27 cellular contexts compared by ENCODE assay signal in genomic region chr5:22734907-22735306, GRCh38.
"Had no signal": no experiment of that assay in that cellular context is flagged by ENCODE, and none has a peak within 500 bp of the region (broad histone marks: within the 10 kb centered on the region; RNA-seq: fewer than 3 reads in every experiment).

No MANE protein-coding gene starts in this region.

- ATAC-seq: activated CD8-positive, alpha-beta T cell treated with anti-CD3 and anti-CD28 coated beads for 36 hours; activated T-cell treated with anti-CD3 and anti-CD28 coated beads, Interleukin-2, amount 50 U/mL, for 72 hours; activated T-helper 17 cell treated with anti-CD3 and anti-CD28 coated beads, Interleukin-2, amount 50 U/mL, for 72 hours; body of pancreas; Panc1; Right ventricle myocardium inferior had no signal

- H3K9me3 ChIP-seq: adrenal gland, body of pancreas, breast epithelium had no signal

- DNase-seq: activated CD4-positive, alpha-beta T cell treated with anti-CD3 and anti-CD28 coated beads, Interleukin-2, amount 10 ng/mL, durations not matched to agents 24 days and 14 days; activated CD4-positive, alpha-beta T cell treated with anti-CD3 and anti-CD28 coated beads, Interleukin-2, amount 50 U/mL, for 4 hours; activated CD8-positive, alpha-beta T cell treated with anti-CD3 and anti-CD28 coated beads for 36 hours; activated gamma-delta T cell; activated naive CD4-positive, alpha-beta T cell treated with Interleukin-2 at 50 U/mL for 16 hours; activated T-cell treated with anti-CD3 and anti-CD28 coated beads, Interleukin-2, amount 50 U/mL, for 1 hour; activated T-cell treated with anti-CD3 and anti-CD28 coated beads, Interleukin-2, amount 50 U/mL, for 72 hours; adrenal gland; body of pancreas; KG1; NCI-H1048; NCI-H1105 treated with DMSO at 0.1 percent for 48 hours; NCI-H1436; NCI-H1694; NCI-H1930; NCI-H2081 treated with DMSO at 0.1 percent for 48 hours; NCI-H226; NCI-H446 treated with DMSO at 0.1 percent for 48 hours; NCI-H524 treated with DMSO at 0.1 percent for 48 hours; RPMI8226; SIG-M5; T1000 had no signal

- H3K36me3 ChIP-seq: adrenal gland, breast epithelium had no signal

- H3K27ac ChIP-seq: adrenal gland, body of pancreas, breast epithelium had no signal

- H3K27me3 ChIP-seq: adrenal gland, body of pancreas, breast epithelium had no signal

- FAIRE-seq: astrocyte had no signal

- H3K4me3 ChIP-seq: adrenal gland, body of pancreas, breast epithelium had no signal

- H3K4me1 ChIP-seq: adrenal gland, body of pancreas, breast epithelium had no signal
